17 cellular contexts compared by ENCODE assay signal in the genomic region with DNA sequence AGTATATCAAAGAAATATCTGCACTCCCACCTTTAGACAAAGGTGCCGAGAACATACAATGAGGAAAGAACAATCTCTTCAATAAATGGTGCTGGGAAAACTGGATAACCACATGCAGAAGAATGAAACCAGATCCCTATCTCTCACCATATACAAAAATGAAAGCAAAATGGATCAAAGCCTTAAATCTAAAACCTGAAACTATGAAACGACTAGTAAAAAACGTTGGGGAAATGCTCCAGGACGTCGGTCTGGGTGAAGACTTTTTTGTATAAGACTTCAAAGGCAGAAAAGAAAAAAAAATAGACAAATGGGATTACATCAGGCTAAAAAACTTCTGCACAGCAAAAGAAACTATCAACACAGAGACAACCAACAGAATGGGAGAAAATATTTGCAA.
DNase-seq lines count a peak whose midpoint lies in the region; ATAC-seq, FAIRE-seq and TF ChIP-seq lines count a peak whose summit lies in the region.
"Had no signal": no experiment of that assay in that cellular context is flagged by ENCODE, and none has a peak within 500 bp of the region (broad histone marks: within the 10 kb centered on the region; RNA-seq: fewer than 3 reads in every experiment).

No MANE protein-coding gene starts in this region.

- no peaks in the 10 kb centered on the region for H3K9me3 ChIP-seq in HepG2 (ENCODE audit: low read length)
- H3K9me3 ChIP-seq in right lobe of liver = no peaks in the 10 kb centered on the region
- H3K9me3 ChIP-seq: BLaER1 treated with 17β-estradiol and CSF1 and Interleukin-3, amounts not matched to agents 10 nM and 100 nM; Caco-2 had no signal

- H3K27ac ChIP-seq in HepG2 (ENCODE audit: extremely low read length, insufficient read depth, low read length) = no peak overlapping the region
- H3K27ac ChIP-seq in right lobe of liver = no peak overlapping the region
- no peak overlapping the region for H3K27ac ChIP-seq in substantia nigra (ENCODE audit: low read depth, low read length, poor library complexity, severe bottlenecking)
- H3K27ac ChIP-seq: BLaER1 treated with 17β-estradiol and CSF1 and Interleukin-3, amounts not matched to agents 10 nM and 100 nM; Peyer's patch had no signal

- peaks cover 7% of the 10 kb centered on the region for H3K27me3 Mint-ChIP-seq in HFFc6 (ENCODE audit: insufficient read depth)

- H3K4me3 Mint-ChIP-seq in HFFc6 = 0 out of 2 replicates have a peak overlapping the region, but pooled peaks have one; percentile 7
- H3K4me3 Mint-ChIP-seq: H9 had no signal

- H3K36me3 ChIP-seq in HepG2 (replicated peaks in 1 of 2; ENCODE audit: control insufficient read depth in 1 of 2, insufficient read depth in 2 of 2, low read length in 2 of 2) (no peaks in the 10 kb centered on the region), right lobe of liver (no peaks in the 10 kb centered on the region)
- H3K36me3 ChIP-seq: BLaER1 treated with 17β-estradiol and CSF1 and Interleukin-3, amounts not matched to agents 10 nM and 100 nM; Peyer's patch had no signal

- no peak overlapping the region for H3K27ac Mint-ChIP-seq in HFFc6
- H3K27ac Mint-ChIP-seq: H9 had no signal

- no peaks in the 10 kb centered on the region for H4K20me1 ChIP-seq in HepG2 (ENCODE audit: insufficient read depth, low read length)
- H4K20me1 ChIP-seq: BLaER1 treated with 17β-estradiol and CSF1 and Interleukin-3, amounts not matched to agents 10 nM and 100 nM had no signal

- CTCF ChIA-PET in HepG2 (lab: Yijun Ruan, JAX; ENCODE audit: low intra/inter-chr PET ratio, low total read pairs) = interaction anchor here (1.0 kb wide), 1 partner anchor 67 kb away, joined by 3 read pairs; no protein-coding TSS in a partner anchor

- no peak overlapping the region for H3K4me3 ChIP-seq in HepG2 (replicated peaks in 1 of 3; ENCODE audit: insufficient read depth in 1 of 3, low read depth in 2 of 3, low read length in 3 of 3)
- no peak overlapping the region for H3K4me3 ChIP-seq in right lobe of liver
- H3K4me3 ChIP-seq: BLaER1 treated with 17β-estradiol and CSF1 and Interleukin-3, amounts not matched to agents 10 nM and 100 nM; Peyer's patch had no signal

- ATAC-seq in HepG2 = no peak
- no peak for ATAC-seq in right lobe of liver
- ATAC-seq in left lobe of liver = no peak

- 21% methylated on average over 5 of the region's 5 CpGs for WGBS in HepG2 (ENCODE audit: low lambda C conversion rate)
- 44% methylated on average over 5 of the region's 5 CpGs for WGBS in right lobe of liver (ENCODE audit: insufficient coverage, low coverage, low lambda C conversion rate, missing lambda C conversion rate)

- H3K27me3 ChIP-seq in HepG2 (ENCODE audit: control insufficient read depth in 1 of 2, insufficient read depth in 2 of 2, low read length in 2 of 2) (no peaks in the 10 kb centered on the region; a peak in 1 of 5 replicates), right lobe of liver (peaks cover 0 to 1% of the 10 kb centered on the region in 2 donors)
- H3K27me3 ChIP-seq: Peyer's patch had no signal

- no peaks in the 10 kb centered on the region for H3K36me3 Mint-ChIP-seq in HFFc6 (ENCODE audit: low read depth)

- no peak overlapping the region for H3K9ac ChIP-seq in HepG2 (ENCODE audit: insufficient read depth, low read depth, low read length)
- H3K9ac ChIP-seq: BLaER1 treated with 17β-estradiol and CSF1 and Interleukin-3, amounts not matched to agents 10 nM and 100 nM had no signal

- H3K79me2 ChIP-seq in HepG2 (ENCODE audit: insufficient read depth, low read length) = no peaks in the 10 kb centered on the region

- in situ Hi-C loops in HepG2 (cut with HindIII; ENCODE audit: extremely low pct_ligation_motif_present, low pct_unique_long_range_greater_than_20kb) = no loop called here

- intact Hi-C loops in HepG2 (cut with micrococcal nuclease; ENCODE audit: unreplicated experiment) (loop anchor here (5.0 kb wide), 1 partner anchor 229 kb away; no protein-coding TSS in a partner anchor), right lobe of liver (cut with DNase I) (no loop called here)

- TF ChIP-seq CTCF in HepG2 (CRISPR knock-in tag; IDR thresholded peaks at IDR 0.05) (no peak), right lobe of liver (IDR thresholded peaks at IDR 0.05) (no peak), HFFc6 (IDR thresholded peaks at IDR 0.05) (no peak)

- DNase-seq in HepG2 (ENCODE audit: low spot score) (no peak), right lobe of liver (no peak), HFFc6 (no peak), OCI-M1 (lab: John Stamatoyannopoulos, UW) (peak; percentile 9), left lobe of liver (ENCODE audit: low spot score) (no peak), NCI-H1048 (lab: John Stamatoyannopoulos, UW) (no peak), substantia nigra (lab: John Stamatoyannopoulos, UW) (no peak)
- DNase-seq: Caco-2, H9, NCI-H1092 treated with DMSO at 0.1 percent for 48 hours, NCI-H1694, NCI-H2107, NCI-H226, NCI-H526 treated with DMSO at 0.1 percent for 48 hours, Peyer's patch, SHP77 had no signal

- no peaks in the 10 kb centered on the region for H3K9me3 Mint-ChIP-seq in HFFc6
- H3K9me3 Mint-ChIP-seq: H9 had no signal

- no peak for TF ChIP-seq RAD21 in HepG2 (CRISPR knock-in tag; IDR thresholded peaks at IDR 0.05)

- no peak for TF ChIP-seq POLR2A in HepG2 (IDR thresholded peaks at IDR 0.05; ENCODE audit: insufficient read depth in 1 of 2, low read depth in 2 of 2, low read length in 2 of 2)
- no peak for TF ChIP-seq POLR2A in right lobe of liver (IDR thresholded peaks at IDR 0.05)

- FAIRE-seq in HepG2 (lab: Jason Lieb, UNC) = no peak

- H3K4me1 ChIP-seq in HepG2 (ENCODE audit: insufficient read depth, low read length) (0 out of 2 replicates have a peak, but pooled peaks cover 8% of the 10 kb centered on the region), right lobe of liver (peaks cover 0 to 3% (median 0%) of the 10 kb centered on the region in 4 donors)
- H3K4me1 ChIP-seq: Caco-2 had no signal

- peaks cover 14% of the 10 kb centered on the region for H3K4me1 Mint-ChIP-seq in HFFc6 (ENCODE audit: low read depth)

- H3K4me2 ChIP-seq in HepG2 (ENCODE audit: low read depth, low read length) = no peak overlapping the region

- peak overlapping the region; percentile 42 for H2AFZ ChIP-seq in HepG2 (ENCODE audit: low read length)

- TF ChIP-seq EP300 in HepG2 (IDR thresholded peaks at IDR 0.05; ENCODE audit: low read depth in 2 of 2, low read length in 2 of 2) (no peak), HepG2 (CRISPR knock-in tag; IDR thresholded peaks at IDR 0.05; ENCODE audit: borderline replicate concordance) (no peak)

- no TSS peak for BruUV-seq in HepG2 (replicated peaks; lab: Mats Ljungman, UMichigan)

- POLR2A ChIA-PET in HepG2 (lab: Yijun Ruan, JAX) = no interaction called here

TF ChIP-seq in HepG2, 621 proteins besides CTCF, POLR2A, EP300 and RAD21 (continues in another document):
- TF ChIP-seq, protein P1, sequence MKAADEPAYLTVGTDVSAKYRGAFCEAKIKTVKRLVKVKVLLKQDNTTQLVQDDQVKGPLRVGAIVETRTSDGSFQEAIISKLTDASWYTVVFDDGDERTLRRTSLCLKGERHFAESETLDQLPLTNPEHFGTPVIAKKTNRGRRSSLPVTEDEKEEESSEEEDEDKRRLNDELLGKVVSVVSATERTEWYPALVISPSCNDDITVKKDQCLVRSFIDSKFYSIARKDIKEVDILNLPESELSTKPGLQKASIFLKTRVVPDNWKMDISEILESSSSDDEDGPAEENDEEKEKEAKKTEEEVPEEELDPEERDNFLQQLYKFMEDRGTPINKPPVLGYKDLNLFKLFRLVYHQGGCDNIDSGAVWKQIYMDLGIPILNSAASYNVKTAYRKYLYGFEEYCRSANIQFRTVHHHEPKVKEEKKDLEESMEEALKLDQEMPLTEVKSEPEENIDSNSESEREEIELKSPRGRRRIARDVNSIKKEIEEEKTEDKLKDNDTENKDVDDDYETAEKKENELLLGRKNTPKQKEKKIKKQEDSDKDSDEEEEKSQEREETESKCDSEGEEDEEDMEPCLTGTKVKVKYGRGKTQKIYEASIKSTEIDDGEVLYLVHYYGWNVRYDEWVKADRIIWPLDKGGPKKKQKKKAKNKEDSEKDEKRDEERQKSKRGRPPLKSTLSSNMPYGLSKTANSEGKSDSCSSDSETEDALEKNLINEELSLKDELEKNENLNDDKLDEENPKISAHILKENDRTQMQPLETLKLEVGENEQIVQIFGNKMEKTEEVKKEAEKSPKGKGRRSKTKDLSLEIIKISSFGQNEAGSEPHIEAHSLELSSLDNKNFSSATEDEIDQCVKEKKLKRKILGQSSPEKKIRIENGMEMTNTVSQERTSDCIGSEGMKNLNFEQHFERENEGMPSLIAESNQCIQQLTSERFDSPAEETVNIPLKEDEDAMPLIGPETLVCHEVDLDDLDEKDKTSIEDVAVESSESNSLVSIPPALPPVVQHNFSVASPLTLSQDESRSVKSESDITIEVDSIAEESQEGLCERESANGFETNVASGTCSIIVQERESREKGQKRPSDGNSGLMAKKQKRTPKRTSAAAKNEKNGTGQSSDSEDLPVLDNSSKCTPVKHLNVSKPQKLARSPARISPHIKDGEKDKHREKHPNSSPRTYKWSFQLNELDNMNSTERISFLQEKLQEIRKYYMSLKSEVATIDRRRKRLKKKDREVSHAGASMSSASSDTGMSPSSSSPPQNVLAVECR (CRISPR knock-in tag; IDR thresholded peaks at IDR 0.05; ENCODE audit: borderline replicate concordance) = no peak
- TF ChIP-seq TEAD2 (CRISPR knock-in tag; IDR thresholded peaks at IDR 0.05) = no peak
- no peak for TF ChIP-seq PHF5A (CRISPR knock-in tag; IDR thresholded peaks at IDR 0.05; ENCODE audit: low read depth, unreplicated experiment)
- no peak for TF ChIP-seq BRCA1 (CRISPR knock-in tag; IDR thresholded peaks at IDR 0.05)
- TF ChIP-seq ARNT (IDR thresholded peaks at IDR 0.05) = no peak
- no peak for TF ChIP-seq ZNF850 (CRISPR knock-in tag; conservative IDR thresholded peaks at IDR 0.05)
- TF ChIP-seq, protein P2, sequence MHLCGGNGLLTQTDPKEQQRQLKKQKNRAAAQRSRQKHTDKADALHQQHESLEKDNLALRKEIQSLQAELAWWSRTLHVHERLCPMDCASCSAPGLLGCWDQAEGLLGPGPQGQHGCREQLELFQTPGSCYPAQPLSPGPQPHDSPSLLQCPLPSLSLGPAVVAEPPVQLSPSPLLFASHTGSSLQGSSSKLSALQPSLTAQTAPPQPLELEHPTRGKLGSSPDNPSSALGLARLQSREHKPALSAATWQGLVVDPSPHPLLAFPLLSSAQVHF (CRISPR knock-in tag; IDR thresholded peaks at IDR 0.05) = no peak
- TF ChIP-seq, protein P3, sequence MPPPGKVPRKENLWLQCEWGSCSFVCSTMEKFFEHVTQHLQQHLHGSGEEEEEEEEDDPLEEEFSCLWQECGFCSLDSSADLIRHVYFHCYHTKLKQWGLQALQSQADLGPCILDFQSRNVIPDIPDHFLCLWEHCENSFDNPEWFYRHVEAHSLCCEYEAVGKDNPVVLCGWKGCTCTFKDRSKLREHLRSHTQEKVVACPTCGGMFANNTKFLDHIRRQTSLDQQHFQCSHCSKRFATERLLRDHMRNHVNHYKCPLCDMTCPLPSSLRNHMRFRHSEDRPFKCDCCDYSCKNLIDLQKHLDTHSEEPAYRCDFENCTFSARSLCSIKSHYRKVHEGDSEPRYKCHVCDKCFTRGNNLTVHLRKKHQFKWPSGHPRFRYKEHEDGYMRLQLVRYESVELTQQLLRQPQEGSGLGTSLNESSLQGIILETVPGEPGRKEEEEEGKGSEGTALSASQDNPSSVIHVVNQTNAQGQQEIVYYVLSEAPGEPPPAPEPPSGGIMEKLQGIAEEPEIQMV (CRISPR knock-in tag; IDR thresholded peaks at IDR 0.05; ENCODE audit: low read depth) = no peak
